8 cellular contexts compared by ENCODE assay signal in the genomic region with DNA sequence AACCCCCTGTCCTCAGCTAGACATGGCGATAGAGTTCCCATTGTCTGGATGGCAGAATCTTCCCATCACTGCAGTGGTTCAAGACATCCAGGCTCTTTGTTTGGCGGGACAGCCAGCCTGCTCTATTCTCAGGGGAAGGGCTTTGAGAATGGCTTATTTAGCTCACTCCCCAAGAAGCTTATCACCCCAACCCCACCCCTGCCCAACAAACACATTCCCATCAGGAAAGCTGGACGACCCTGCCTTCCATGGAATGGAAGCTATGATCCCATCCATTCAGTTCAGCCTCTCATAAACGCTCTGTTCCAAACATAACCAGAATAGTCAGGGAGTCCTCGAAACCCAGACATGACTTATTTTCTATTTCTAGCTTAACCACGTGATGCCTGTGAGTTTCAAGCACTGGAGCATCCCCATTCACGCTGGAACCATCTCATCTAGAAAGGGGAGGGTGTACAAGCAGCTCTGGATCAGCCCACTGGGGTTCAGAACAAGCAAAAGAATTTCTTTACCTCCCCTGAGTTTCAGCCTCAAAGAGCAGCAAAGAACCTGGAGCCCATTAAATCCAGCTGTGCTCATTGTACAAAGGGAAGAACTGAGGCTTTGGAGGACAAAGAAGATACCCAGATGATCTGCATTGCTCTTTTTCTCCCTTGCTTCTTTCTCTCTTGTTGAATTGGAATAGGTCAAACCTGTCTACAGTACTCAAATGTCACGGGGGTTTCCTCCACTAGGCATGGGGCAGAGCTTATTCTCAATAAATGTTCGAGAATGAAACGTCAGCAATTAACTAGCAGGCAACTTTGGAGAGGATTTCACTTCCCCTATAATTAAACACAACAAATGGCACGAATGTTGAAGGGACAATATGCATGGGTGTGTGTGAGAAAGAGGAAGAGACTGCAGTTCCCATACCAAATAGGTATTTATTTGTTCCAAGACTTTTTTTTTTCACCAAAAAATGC.
DNase-seq lines count a peak whose midpoint lies in the region; ATAC-seq, FAIRE-seq and TF ChIP-seq lines count a peak whose summit lies in the region.

No MANE protein-coding gene starts in this region.

- peak; percentile 54 for DNase-seq in GM13977 (ENCODE audit: low spot score)
- DNase-seq in K562 (ENCODE audit: extremely low read depth in 1 of 4, low spot score in 3 of 4) = no peak
- peak; percentile 81 for DNase-seq in osteoblast (ENCODE audit: insufficient read length, low spot score, missing footprints)
- DNase-seq in G401 (ENCODE audit: low spot score) = no peak
- DNase-seq in stimulated activated CD4-positive, alpha-beta T cell treated with anti-CD3 and anti-CD28 coated beads, Interleukin-4, amount 100 ng/mL, for 1 hour = no peak
- DNase-seq in omental fat pad (ENCODE audit: low spot score) = no peak

- ATAC-seq in HG03103 (IDR thresholded peaks at IDR 0.05; ENCODE audit: low read depth, unreplicated experiment) = peak; percentile 77
- ATAC-seq in K562 = no peak
- ATAC-seq in GM18909 (IDR thresholded peaks at IDR 0.05; ENCODE audit: poor library complexity, unreplicated experiment) = no peak
- no peak for ATAC-seq in omental fat pad (ENCODE audit: low FRiP score)

- no TSS peak for BruUV-seq in K562 (replicated peaks; lab: Mats Ljungman, UMichigan)

- TF ChIP-seq CTCF in GM13977 (IDR thresholded peaks at IDR 0.05; ENCODE audit: extremely low read depth, insufficient read depth, missing control alignments) = no peak
- no peak for TF ChIP-seq CTCF in K562 (IDR thresholded peaks at IDR 0.05 in 2 of 3, conservative IDR thresholded peaks at IDR 0.05 in 1 of 3; ENCODE audit: insufficient read depth in 2 of 3, low read depth in 1 of 3, low read length in 3 of 3)
- no peak for TF ChIP-seq CTCF in osteoblast (IDR thresholded peaks at IDR 0.05; ENCODE audit: extremely low read depth, low read depth, low read length)
- TF ChIP-seq CTCF in omental fat pad (IDR thresholded peaks at IDR 0.05) = no peak

- H3K27ac ChIP-seq in K562 (ENCODE audit: extremely low read depth, low read depth, low read length) (no peak overlapping the region), osteoblast (ENCODE audit: low read depth, low read length) (no peak overlapping the region)

- under 1% methylated on average over 11 of the region's 11 CpGs for WGBS in K562 (ENCODE audit: insufficient coverage, low coverage, missing lambda C conversion rate)

- in situ Hi-C loops in GM13977 (cut with MboI; ENCODE audit: low pct_unique_long_range_greater_than_20kb, low sequenced_read_pairs, unreplicated experiment) = no loop called here
- in situ Hi-C loops in K562 (cut with MboI) = no loop called here
- in situ Hi-C loops in G401 (cut with HindIII; ENCODE audit: low sequenced_read_pairs) = no loop called here

- no peak for TF ChIP-seq EP300 in K562 (IDR thresholded peaks at IDR 0.05; ENCODE audit: low read length)

- H2AFZ ChIP-seq in K562 (ENCODE audit: low read depth, low read length) = no peak overlapping the region
- no peak overlapping the region for H2AFZ ChIP-seq in osteoblast (ENCODE audit: low read length)

- H4K20me1 ChIP-seq in K562 (replicated peaks; ENCODE audit: control insufficient read depth, insufficient read depth, low read length) (no peaks in the 10 kb centered on the region; the same call in 1 of the 2 replicates), osteoblast (ENCODE audit: insufficient read depth, low read length) (peaks cover 53% of the 10 kb centered on the region)

- H3K4me2 ChIP-seq in K562 (ENCODE audit: insufficient read depth, low read length) = no peak overlapping the region
- H3K4me2 ChIP-seq in osteoblast (ENCODE audit: insufficient read depth, low read length) = no peak overlapping the region

- H3K4me1 ChIP-seq in K562 (replicated peaks in 1 of 2; ENCODE audit: control insufficient read depth in 2 of 2, insufficient read depth in 2 of 2, low read length in 2 of 2) (no peaks in the 10 kb centered on the region), osteoblast (ENCODE audit: insufficient read depth, low read length) (peaks cover 14% of the 10 kb centered on the region)

- H3K9me3 ChIP-seq in K562 (replicated peaks; ENCODE audit: control insufficient read depth, insufficient read depth, low read depth, low read length) = no peaks in the 10 kb centered on the region
- no peaks in the 10 kb centered on the region for H3K9me3 ChIP-seq in osteoblast (ENCODE audit: low read depth, low read length)

- CTCF ChIA-PET in K562 (lab: Yijun Ruan, JAX; ENCODE audit: low intra/inter-chr PET ratio) = no interaction called here

- no peak overlapping the region for H3K4me3 ChIP-seq in K562
- H3K4me3 ChIP-seq in osteoblast (ENCODE audit: insufficient read depth, low read length) = no peak overlapping the region

- TF ChIP-seq POLR2A in K562 (conservative IDR thresholded peaks at IDR 0.05) = no peak

- POLR2A ChIA-PET in K562 (lab: Yijun Ruan, JAX) = interaction anchor here (0.9 to 1.0 kb wide), 2 partner anchors 9 to 13 kb away, joined by 3 to 5 read pairs; no protein-coding TSS in a partner anchor

- intact Hi-C loops in K562 (cut with micrococcal nuclease) = no loop called here

- no peaks in the 10 kb centered on the region for H3K9me1 ChIP-seq in K562 (ENCODE audit: control insufficient read depth, insufficient read depth, low read length)

- H3K27me3 ChIP-seq in K562 (ENCODE audit: control insufficient read depth in 2 of 2, insufficient read depth in 2 of 2, low read length in 2 of 2) (peaks cover 5 to 14% of the 10 kb centered on the region in 2 experiments), osteoblast (ENCODE audit: insufficient read depth, low read length) (no peaks in the 10 kb centered on the region)

- no peak overlapping the region for H3K9ac ChIP-seq in K562 (ENCODE audit: insufficient read depth in 1 of 2, low read depth in 2 of 2, low read length in 2 of 2)

- no peak for TF ChIP-seq RAD21 in K562 (CRISPR knock-in tag; conservative IDR thresholded peaks at IDR 0.05 in 1 of 2, IDR thresholded peaks at IDR 0.05 in 1 of 2)

- H3K79me2 ChIP-seq in K562 (ENCODE audit: control insufficient read depth, insufficient read depth, low read length) = no peaks in the 10 kb centered on the region
- peaks cover 29% of the 10 kb centered on the region for H3K79me2 ChIP-seq in osteoblast (ENCODE audit: insufficient read depth, low read length)

- H3K36me3 ChIP-seq in K562 (ENCODE audit: control insufficient read depth, insufficient read depth, low read length) (no peaks in the 10 kb centered on the region), osteoblast (ENCODE audit: insufficient read depth, low read length) (no peaks in the 10 kb centered on the region)

- FAIRE-seq in K562 (lab: Jason Lieb, UNC) = no peak

TF ChIP-seq in K562, 482 proteins besides CTCF, POLR2A, EP300 and RAD21 (continues in another document):
- TF ChIP-seq, protein P1, sequence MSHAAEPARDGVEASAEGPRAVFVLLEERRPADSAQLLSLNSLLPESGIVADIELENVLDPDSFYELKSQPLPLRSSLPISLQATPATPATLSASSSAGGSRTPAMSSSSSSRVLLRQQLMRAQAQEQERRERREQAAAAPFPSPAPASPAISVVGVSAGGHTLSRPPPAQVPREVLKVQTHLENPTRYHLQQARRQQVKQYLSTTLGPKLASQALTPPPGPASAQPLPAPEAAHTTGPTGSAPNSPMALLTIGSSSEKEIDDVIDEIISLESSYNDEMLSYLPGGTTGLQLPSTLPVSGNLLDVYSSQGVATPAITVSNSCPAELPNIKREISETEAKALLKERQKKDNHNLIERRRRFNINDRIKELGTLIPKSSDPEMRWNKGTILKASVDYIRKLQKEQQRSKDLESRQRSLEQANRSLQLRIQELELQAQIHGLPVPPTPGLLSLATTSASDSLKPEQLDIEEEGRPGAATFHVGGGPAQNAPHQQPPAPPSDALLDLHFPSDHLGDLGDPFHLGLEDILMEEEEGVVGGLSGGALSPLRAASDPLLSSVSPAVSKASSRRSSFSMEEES (CRISPR knock-in tag; IDR thresholded peaks at IDR 0.05) = 0 out of 2 replicates have a peak, but pooled peaks have one; percentile 18
- TF ChIP-seq DPF2 (IDR thresholded peaks at IDR 0.05) (no peak), IFI16 (CRISPR knock-in tag; IDR thresholded peaks at IDR 0.05) (no peak), GABPB2 (CRISPR knock-in tag; conservative IDR thresholded peaks at IDR 0.05) (no peak), MAFF (IDR thresholded peaks at IDR 0.05; ENCODE audit: low read length) (peak; percentile 39), RBM39 (optimal IDR thresholded peaks at IDR 0.05; ENCODE audit: low read depth, low read length) (no peak), ATF7 (IDR thresholded peaks at IDR 0.05) (no peak), MAFG (tag; conservative IDR thresholded peaks at IDR 0.05) (peak; percentile 38; the same call in 1 of the 2 replicates), SAFB (IDR thresholded peaks at IDR 0.05; ENCODE audit: borderline replicate concordance, low read depth, low read length) (no peak), MAFK (IDR thresholded peaks at IDR 0.05; ENCODE audit: low read length) (peak; percentile 24; the same call in 1 of the 2 replicates), POLR2H (tag; IDR thresholded peaks at IDR 0.05; ENCODE audit: low read depth) (no peak), ADNP (tag; IDR thresholded peaks at IDR 0.05) (no peak), C11orf30 (IDR thresholded peaks at IDR 0.05; ENCODE audit: low read depth) (peak; percentile 25; the same call in 1 of the 2 replicates), ZNF316 (IDR thresholded peaks at IDR 0.05) (peak; percentile 56), ZNF696 (CRISPR knock-in tag; conservative IDR thresholded peaks at IDR 0.05) (no peak)
- TF ChIP-seq, protein P2, sequence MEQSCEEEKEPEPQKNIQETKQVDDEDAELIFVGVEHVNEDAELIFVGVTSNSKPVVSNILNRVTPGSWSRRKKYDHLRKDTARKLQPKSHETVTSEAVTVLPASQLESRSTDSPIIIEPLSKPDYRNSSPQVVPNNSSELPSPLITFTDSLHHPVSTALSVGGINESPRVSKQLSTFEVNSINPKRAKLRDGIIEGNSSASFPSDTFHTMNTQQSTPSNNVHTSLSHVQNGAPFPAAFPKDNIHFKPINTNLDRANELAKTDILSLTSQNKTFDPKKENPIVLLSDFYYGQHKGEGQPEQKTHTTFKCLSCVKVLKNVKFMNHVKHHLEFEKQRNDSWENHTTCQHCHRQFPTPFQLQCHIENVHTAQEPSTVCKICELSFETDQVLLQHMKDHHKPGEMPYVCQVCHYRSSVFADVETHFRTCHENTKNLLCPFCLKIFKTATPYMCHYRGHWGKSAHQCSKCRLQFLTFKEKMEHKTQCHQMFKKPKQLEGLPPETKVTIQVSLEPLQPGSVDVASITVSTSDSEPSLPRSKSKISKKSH (CRISPR knock-in tag; IDR thresholded peaks at IDR 0.05) = no peak

Comparison
In these comparisons a context has a peak if more than half of its experiments do, and no peak if none do; other contexts are left out.
1. DNase-seq: peak in GM13977 (single experiment) and osteoblast (single experiment); none in K562 (0 of 4), G401 (single experiment), stimulated activated CD4-positive, alpha-beta T cell treated with anti-CD3 and anti-CD28 coated beads, Interleukin-4, amount 100 ng/mL, for 1 hour (single experiment) and omental fat pad (single experiment).